8 cellular contexts compared by ENCODE assay signal in genomic region chr16:57984443-57985203, GRCh38. TPM values are rescaled to one million over a fixed set of nuclear protein-coding genes. Genes with fewer than 3 reads are reported as not detected.
DNase-seq lines count a peak whose midpoint lies in the region; ATAC-seq and TF ChIP-seq lines count a peak whose summit lies in the region.

No MANE protein-coding gene starts in this region.

- no peaks in the 10 kb centered on the region for H4K20me1 ChIP-seq in GM23248 (ENCODE audit: insufficient read depth)

- peak overlapping the region; percentile 90 for H2BK5ac ChIP-seq in neuronal stem cell (ENCODE audit: low read length)

- ATAC-seq in CD4-positive, alpha-beta T cell (ENCODE audit: poor library complexity) = peak; percentile 98

- 25 to 27% methylated on average over 50 to 64 of the region's 64 CpGs for WGBS in GM23248 (ENCODE audit: low coverage in 1 of 2, low lambda C conversion rate in 2 of 2, missing lambda C conversion rate in 2 of 2), 2 experiments
- no CpG with 5 or more reads among the region's 64 CpGs for WGBS in neuronal stem cell (ENCODE audit: extremely low coverage in 2 of 2, insufficient read length in 2 of 2, insufficient replicate concordance in 1 of 2), 2 donors

- POLR2A ChIA-PET in CD4-positive, alpha-beta T cell (lab: Charles Lee) = interaction anchor here (0.6 to 3.7 kb wide), 4 partner anchors 15 to 295 kb away, joined by 3 to 34 read pairs (median 4); partner anchors contain the start of genes USB1 and ZNF319

- H3K14ac ChIP-seq in neuronal stem cell (ENCODE audit: low read length) = peak overlapping the region; percentile 97

- H2BK12ac ChIP-seq in neuronal stem cell (ENCODE audit: low read length) = peak overlapping the region; percentile 90

- H2BK15ac ChIP-seq in neuronal stem cell (ENCODE audit: low read length) = peak overlapping the region; percentile 89

- H3K79me2 ChIP-seq in GM23248 (ENCODE audit: insufficient read depth) = no peaks in the 10 kb centered on the region

- H2BK120ac ChIP-seq in neuronal stem cell (ENCODE audit: low read depth, low read length) = no peak overlapping the region

- in situ Hi-C loops in GM23248 (cut with MboI) = no loop called here

- no peaks in the 10 kb centered on the region for H3K27me3 ChIP-seq in CD4-positive, alpha-beta T cell (ENCODE audit: control insufficient read depth, insufficient read depth, low read length)
- H3K27me3 ChIP-seq in GM23248 (replicated peaks; ENCODE audit: insufficient read depth) = peaks cover 9% of the 10 kb centered on the region; the same call in 1 of the 2 replicates
- H3K27me3 ChIP-seq in neuronal stem cell (ENCODE audit: control insufficient read depth in 3 of 3, insufficient read depth in 3 of 3, low read depth in 1 of 3, low read length in 3 of 3) = peaks cover 9 to 60% (median 30%) of the 10 kb centered on the region in 3 experiments
- H3K27me3 ChIP-seq in stomach smooth muscle (ENCODE audit: control insufficient read depth in 1 of 2, insufficient read depth in 2 of 2, low read length in 2 of 2) = peaks cover 0 to 2% of the 10 kb centered on the region in 2 donors

- CTCF ChIA-PET in CD4-positive, alpha-beta T cell (lab: Charles Lee) = no interaction called here

- no peaks in the 10 kb centered on the region for H3K9me3 Mint-ChIP-seq in CD4-positive, alpha-beta T cell

- H3F3A ChIP-seq in GM23248 (ENCODE audit: insufficient read depth) = no peaks in the 10 kb centered on the region

- peak overlapping the region; percentile 88 for H2AK5ac ChIP-seq in neuronal stem cell (ENCODE audit: low read depth, low read length)

- no peak for TF ChIP-seq CTCF in CD4-positive, alpha-beta T cell (IDR thresholded peaks at IDR 0.05)

- peak overlapping the region; percentile 75 for H2AFZ ChIP-seq in GM23248
- H2AFZ ChIP-seq in neuronal stem cell (ENCODE audit: low read length) = peak overlapping the region; percentile 92

- H3K9me3 ChIP-seq in CD4-positive, alpha-beta T cell (ENCODE audit: control insufficient read depth, low read length) = no peaks in the 10 kb centered on the region
- H3K9me3 ChIP-seq in GM23248 (ENCODE audit: low read depth) (no peaks in the 10 kb centered on the region), neuronal stem cell (replicated peaks in 1 of 2; ENCODE audit: control insufficient read depth in 2 of 2, insufficient read depth in 1 of 2, low read depth in 1 of 2, low read length in 2 of 2) (no peaks in the 10 kb centered on the region), stomach smooth muscle (ENCODE audit: control insufficient read depth in 2 of 2, low read length in 2 of 2) (no peaks in the 10 kb centered on the region)

- H3K79me1 ChIP-seq in neuronal stem cell (ENCODE audit: low read depth, low read length) = no peaks in the 10 kb centered on the region

- peak overlapping the region; percentile 56 for H3K27ac Mint-ChIP-seq in CD4-positive, alpha-beta T cell

- H3K36me3 ChIP-seq in GM23248 (ENCODE audit: low read depth) = no peaks in the 10 kb centered on the region
- H3K36me3 ChIP-seq in neuronal stem cell (replicated peaks in 1 of 2; ENCODE audit: control insufficient read depth in 2 of 2, insufficient read depth in 2 of 2, low read length in 2 of 2) = no peaks in the 10 kb centered on the region
- no peaks in the 10 kb centered on the region for H3K36me3 ChIP-seq in stomach smooth muscle (ENCODE audit: control insufficient read depth in 2 of 2, insufficient read depth in 2 of 2, low read length in 2 of 2)

- peak overlapping the region; percentile 99 for H3K18ac ChIP-seq in neuronal stem cell (ENCODE audit: low read length)

- DNase-seq in CD4-positive, alpha-beta T cell = peak; percentile 85 to 92 (median 90)
- DNase-seq in GM23248 (peak; percentile 59), NOMO-1 treated with DMSO at 0.1 percent for 48 hours (lab: John Stamatoyannopoulos, UW; ENCODE audit: unreplicated experiment) (peak; percentile 40), foreskin melanocyte (peak; percentile 49), neuronal stem cell (ENCODE audit: low spot score) (peak; percentile 95), cortex of kidney (lab: John Stamatoyannopoulos, UW) (no peak)
- peak; percentile 87 for DNase-seq in activated effector memory CD4-positive, alpha-beta T cell treated with Interleukin-2 at 50 U/mL for 16 hours

- H3K4me1 ChIP-seq in GM23248 (ENCODE audit: insufficient read depth) (no peaks in the 10 kb centered on the region), neuronal stem cell (ENCODE audit: control insufficient read depth in 2 of 2, insufficient read depth in 1 of 2, low read depth in 1 of 2, low read length in 2 of 2) (peaks cover 3 to 5% of the 10 kb centered on the region in 2 donors), stomach smooth muscle (ENCODE audit: control insufficient read depth, insufficient read depth, low read length) (peaks cover 13% of the 10 kb centered on the region)

- H3K9me2 ChIP-seq in GM23248 (ENCODE audit: insufficient read depth) = no peaks in the 10 kb centered on the region

- H3K4me3 Mint-ChIP-seq in CD4-positive, alpha-beta T cell = peak overlapping the region; percentile 94

- H4K8ac ChIP-seq in neuronal stem cell (ENCODE audit: low read depth, low read length) = peak overlapping the region; percentile 98

- H3K9ac ChIP-seq in GM23248 (no peak overlapping the region), neuronal stem cell (ENCODE audit: low read depth, low read length, poor library complexity) (peak overlapping the region; percentile 86), stomach smooth muscle (ENCODE audit: low read length in 2 of 2) (peak overlapping the region in 1 of 2 donors; percentile 48)

- H3K4me3 ChIP-seq in GM23248 = peak overlapping the region; percentile 45
- peak overlapping the region; percentile 45 to 84 for H3K4me3 ChIP-seq in neuronal stem cell (ENCODE audit: low read length in 2 of 2)
- H3K4me3 ChIP-seq in stomach smooth muscle (ENCODE audit: low read length in 2 of 2) = peak overlapping the region; percentile 71 to 78

- H3K4me1 Mint-ChIP-seq in CD4-positive, alpha-beta T cell (ENCODE audit: low read depth) = peaks cover 15% of the 10 kb centered on the region

- peak overlapping the region; percentile 42 for H3K4me2 ChIP-seq in GM23248 (ENCODE audit: unreplicated experiment)
- H3K4me2 ChIP-seq in neuronal stem cell (ENCODE audit: insufficient read depth, low read length, poor library complexity, severe bottlenecking) = peak overlapping the region; percentile 91

- H3K36me3 Mint-ChIP-seq in CD4-positive, alpha-beta T cell (ENCODE audit: low read depth) = no peaks in the 10 kb centered on the region

- no peak overlapping the region for H4K91ac ChIP-seq in neuronal stem cell (ENCODE audit: low read depth, low read length, poor library complexity)

- intact Hi-C loops in CD4-positive, alpha-beta T cell (cut with DNase I, micrococcal nuclease) = loop anchor here (1.0 to 5.0 kb wide), 4 partner anchors 14 to 263 kb away; partner anchors contain the start of gene KATNB1 (in 1 of the 2)

- peak overlapping the region; percentile 29 for H3K27ac ChIP-seq in CD4-positive, alpha-beta T cell (ENCODE audit: low read depth, low read length)
- H3K27ac ChIP-seq in GM23248 (no peak overlapping the region), neuronal stem cell (replicated peaks; ENCODE audit: low read length) (no peak overlapping the region), stomach smooth muscle (ENCODE audit: low read length) (no peak overlapping the region)

- H3K27me3 Mint-ChIP-seq in CD4-positive, alpha-beta T cell = no peaks in the 10 kb centered on the region

- peak overlapping the region; percentile 89 for H3K4ac ChIP-seq in neuronal stem cell (ENCODE audit: low read length)

- peak overlapping the region; percentile 89 for H3K23ac ChIP-seq in neuronal stem cell (ENCODE audit: low read depth, low read length, poor library complexity)

RNA-seq across cellular contexts. Expression of gene CNGB1, which starts 13.7 kb away (rescaled TPM):
- not detected for total RNA-seq in CD4-positive, alpha-beta T cell
- not detected in 2 replicates for total RNA-seq in GM23248 (2014; rRNA removed; shearing (Covaris generic))
- not detected in 2 replicates for polyA plus RNA-seq in GM23248 (2016; fragmentation: Nextera tagmentation; extraction: Ambion mirVana)
- polyA plus RNA-seq in neuronal stem cell (2013, experiment 1 of 2) = 0.14 TPM
- polyA plus RNA-seq in neuronal stem cell (2013, experiment 2 of 2) = 0.14 TPM

RNA-seq across cellular contexts. Expression of gene ZNF319, which starts 15.8 kb away (rescaled TPM):
- 10 to 100 TPM; 11.4 to 12.9 TPM for total RNA-seq in CD4-positive, alpha-beta T cell
- total RNA-seq in GM23248 (2014; rRNA removed; shearing (Covaris generic)) = 0.63 and 8.2 TPM in 2 replicates
- 4.6 and 4.9 TPM in 2 replicates for polyA plus RNA-seq in GM23248 (2016; fragmentation: Nextera tagmentation; extraction: Ambion mirVana)
- polyA plus RNA-seq in neuronal stem cell (2013, experiment 1 of 2) = 7.0 TPM
- 8.3 TPM for polyA plus RNA-seq in neuronal stem cell (2013, experiment 2 of 2)

RNA-seq across cellular contexts. Expression of gene USB1, which starts 16.6 kb away (rescaled TPM):
- 10 to 100 TPM; 22.4 to 25.7 TPM for total RNA-seq in CD4-positive, alpha-beta T cell
- 7.6 and 19.7 TPM in 2 replicates for total RNA-seq in GM23248 (2014; rRNA removed; shearing (Covaris generic))
- 48.4 and 48.6 TPM in 2 replicates for polyA plus RNA-seq in GM23248 (2016; fragmentation: Nextera tagmentation; extraction: Ambion mirVana)
- 40.5 TPM for polyA plus RNA-seq in neuronal stem cell (2013, experiment 1 of 2)
- 39.6 TPM for polyA plus RNA-seq in neuronal stem cell (2013, experiment 2 of 2)

RNA-seq across cellular contexts. Expression of gene MMP15, which starts 40.9 kb away (rescaled TPM):
- under 1 TPM; 0.25 to 0.31 TPM for total RNA-seq in CD4-positive, alpha-beta T cell
- total RNA-seq in GM23248 (2014; rRNA removed; shearing (Covaris generic)) = 1.4 and 1.6 TPM in 2 replicates
- 0.39 and 0.45 TPM in 2 replicates for polyA plus RNA-seq in GM23248 (2016; fragmentation: Nextera tagmentation; extraction: Ambion mirVana)
- 10.1 TPM for polyA plus RNA-seq in neuronal stem cell (2013, experiment 1 of 2)
- polyA plus RNA-seq in neuronal stem cell (2013, experiment 2 of 2) = 10.1 TPM
